Comparison of ENCODE assay signal across 15 cellular contexts in the genomic region with DNA sequence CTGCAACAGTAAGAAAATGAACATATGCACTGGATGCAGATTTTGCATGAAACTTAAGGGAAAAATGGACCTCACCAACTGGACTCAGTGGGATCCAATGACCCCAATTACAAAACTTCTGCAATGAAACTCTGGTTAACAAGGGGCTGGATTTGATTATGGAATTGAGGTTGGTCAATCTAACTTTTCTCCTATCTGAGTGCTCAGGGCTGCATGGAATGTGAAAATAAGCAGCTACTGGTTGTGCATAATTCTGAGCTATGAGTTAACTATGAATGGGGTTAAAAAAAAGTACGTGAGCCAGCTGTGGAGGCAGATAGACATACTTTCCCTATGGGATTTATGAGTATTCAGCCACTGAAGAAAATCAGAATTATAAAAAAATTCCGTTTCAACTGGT. TPM values are rescaled to one million over a fixed set of nuclear protein-coding genes. Genes with fewer than 3 reads are reported as not detected.
"Had no signal": no experiment of that assay in that cellular context is flagged by ENCODE, and none has a peak within 500 bp of the region (broad histone marks: within the 10 kb centered on the region; RNA-seq: fewer than 3 reads in every experiment).

No MANE protein-coding gene starts in this region.

- H3K27ac ChIP-seq: body of pancreas, neutrophil, psoas muscle, WERI-Rb-1 had no signal

- H3K9ac ChIP-seq: SK-N-SH had no signal

- DNase-seq: activated CD8-positive, alpha-beta memory T cell treated with anti-CD3 and anti-CD28 coated beads for 24 hours; activated T-cell treated with anti-CD3 and anti-CD28 coated beads for 4 hours; amniotic stem cell; foreskin melanocyte; SK-N-SH; stimulated activated naive CD4-positive, alpha-beta T cell; T-helper 1 cell; WERI-Rb-1 had no signal

- H3K36me3 ChIP-seq: neutrophil, WERI-Rb-1 had no signal

- H3K27ac Mint-ChIP-seq: activated naive CD4-positive, alpha-beta T cell treated with anti-CD3 and anti-CD28 coated beads, Interleukin-2, amount 50 U/mL, for 24 hours; type B pancreatic cell had no signal

- H3K4me3 Mint-ChIP-seq: activated naive CD4-positive, alpha-beta T cell treated with anti-CD3 and anti-CD28 coated beads, Interleukin-2, amount 50 U/mL, for 24 hours; central memory CD8-positive, alpha-beta T cell; type B pancreatic cell had no signal

- H3K4me3 ChIP-seq: body of pancreas, psoas muscle had no signal

- H3K9me3 ChIP-seq: body of pancreas, neutrophil, psoas muscle, SK-N-SH had no signal

- H3K4me1 ChIP-seq: body of pancreas, psoas muscle had no signal

- ATAC-seq: body of pancreas had no signal

- H3K4me1 Mint-ChIP-seq: central memory CD8-positive, alpha-beta T cell had no signal

- H3K27me3 ChIP-seq: body of pancreas had no signal

- H3K4me2 ChIP-seq: SK-N-SH had no signal

- H3K9me3 Mint-ChIP-seq: central memory CD8-positive, alpha-beta T cell had no signal

RNA-seq across cellular contexts. Expression of a gene that starts 9.2 kb away (rescaled TPM):
- total RNA-seq: epithelial cell of proximal tubule had no signal
